In genomic region chr3:184562146-184562861, GRCh38 we compare ENCODE assay signal across 9 cellular contexts. TPM values are rescaled to one million over a fixed set of nuclear protein-coding genes. Genes with fewer than 3 reads are reported as not detected.
DNase-seq lines count a peak whose midpoint lies in the region; ATAC-seq and TF ChIP-seq lines count a peak whose summit lies in the region.
"Had no signal": no experiment of that assay in that cellular context is flagged by ENCODE, and none has a peak within 500 bp of the region (broad histone marks: within the 10 kb centered on the region; RNA-seq: fewer than 3 reads in every experiment).

No MANE protein-coding gene starts in this region.

- H3K9me3 Mint-ChIP-seq in brain = no peaks in the 10 kb centered on the region

- H3K9me3 ChIP-seq in left lung (no peaks in the 10 kb centered on the region), subcutaneous abdominal adipose tissue (ENCODE audit: control insufficient read depth in 5 of 5, low read length in 5 of 5) (no peaks in the 10 kb centered on the region)

- H3K9ac ChIP-seq in subcutaneous abdominal adipose tissue (ENCODE audit: low read length in 5 of 5) = peak overlapping the region in 1 of 5 donors; percentile 32

- peaks cover 48% of the 10 kb centered on the region for H3K27me3 Mint-ChIP-seq in brain

- peaks cover 54% of the 10 kb centered on the region for H3K4me1 Mint-ChIP-seq in brain

- peak; percentile 1 for ATAC-seq in left lung
- ATAC-seq in HG02798 (IDR thresholded peaks at IDR 0.05; ENCODE audit: poor library complexity, unreplicated experiment) = no peak

- H3K27me3 ChIP-seq in left lung = peaks cover 0 to 46% of the 10 kb centered on the region in 2 donors
- peaks cover 0 to 7% (median 1%) of the 10 kb centered on the region in 5 donors for H3K27me3 ChIP-seq in subcutaneous abdominal adipose tissue (ENCODE audit: control insufficient read depth in 5 of 5, insufficient read depth in 4 of 5, low read length in 5 of 5)

- H3K4me3 Mint-ChIP-seq in brain = peak overlapping the region; percentile 80 to 97 (median 88)

- H3K36me3 ChIP-seq in left lung (no peaks in the 10 kb centered on the region), subcutaneous abdominal adipose tissue (ENCODE audit: control insufficient read depth in 5 of 5, insufficient read depth in 5 of 5, low read length in 5 of 5) (no peaks in the 10 kb centered on the region)

- H3K36me3 Mint-ChIP-seq in brain = no peaks in the 10 kb centered on the region

- intact Hi-C loops in left lung (cut with DNase I) = no loop called here

- peak overlapping the region in 2 of 5 experiments; percentile 97 for H3K27ac Mint-ChIP-seq in brain

- TF ChIP-seq CTCF in brain (conservative IDR thresholded peaks at IDR 0.05) (no peak), left lung (IDR thresholded peaks at IDR 0.05) (no peak)

- H3K4me1 ChIP-seq in left lung (peaks cover 27 to 50% of the 10 kb centered on the region in 2 donors), subcutaneous abdominal adipose tissue (ENCODE audit: control insufficient read depth in 5 of 5, insufficient read depth in 5 of 5, low read length in 5 of 5) (peaks cover 9 to 40% (median 29%) of the 10 kb centered on the region in 5 donors)

- peak; percentile 49 for DNase-seq in NCI-H345 (lab: John Stamatoyannopoulos, UW)
- no peak for DNase-seq in NCI-H345 treated with DMSO at 0.1 percent for 48 hours (lab: John Stamatoyannopoulos, UW; ENCODE audit: unreplicated experiment)
- DNase-seq in left lung = peak in 1 of 2 donors; percentile 87
- no peak for DNase-seq in islet precursor cell
- no peak for DNase-seq in G401 (ENCODE audit: low spot score)

- in situ Hi-C loops in G401 (cut with HindIII; ENCODE audit: low sequenced_read_pairs) = no loop called here

- H3K4me3 ChIP-seq in left lung = peak overlapping the region; percentile 57 to 59
- H3K4me3 ChIP-seq in subcutaneous abdominal adipose tissue (ENCODE audit: low read depth in 1 of 5, low read length in 5 of 5) = peak overlapping the region in 4 of 5 donors; percentile 48 to 69 (median 58)
- H3K4me3 ChIP-seq: K562 had no signal

- H3K27ac ChIP-seq in left lung = peak overlapping the region; percentile 37 to 70
- H3K27ac ChIP-seq in subcutaneous abdominal adipose tissue (ENCODE audit: low read depth, low read length) = peak overlapping the region; percentile 41

RNA-seq across cellular contexts. Expression of gene EPHB3, which starts 0.7 kb away (rescaled TPM):
- 17.0 TPM for polyA plus RNA-seq in brain (ENCODE audit: insufficient read depth, low read depth, low replicate concordance)
- 10 to 100 TPM in 1 of 2 donors, 1 to 10 TPM in 1; 8.1 to 23.7 TPM for total RNA-seq in left lung
- 2.8 and 3.9 TPM in 2 replicates for total RNA-seq in G401 (2014; rRNA removed; shearing (Covaris generic))
- total RNA-seq: K562 had no signal
- polyA plus RNA-seq: K562 had no signal
